ENCODE assay signal across 1 cellular context in the genomic region with DNA sequence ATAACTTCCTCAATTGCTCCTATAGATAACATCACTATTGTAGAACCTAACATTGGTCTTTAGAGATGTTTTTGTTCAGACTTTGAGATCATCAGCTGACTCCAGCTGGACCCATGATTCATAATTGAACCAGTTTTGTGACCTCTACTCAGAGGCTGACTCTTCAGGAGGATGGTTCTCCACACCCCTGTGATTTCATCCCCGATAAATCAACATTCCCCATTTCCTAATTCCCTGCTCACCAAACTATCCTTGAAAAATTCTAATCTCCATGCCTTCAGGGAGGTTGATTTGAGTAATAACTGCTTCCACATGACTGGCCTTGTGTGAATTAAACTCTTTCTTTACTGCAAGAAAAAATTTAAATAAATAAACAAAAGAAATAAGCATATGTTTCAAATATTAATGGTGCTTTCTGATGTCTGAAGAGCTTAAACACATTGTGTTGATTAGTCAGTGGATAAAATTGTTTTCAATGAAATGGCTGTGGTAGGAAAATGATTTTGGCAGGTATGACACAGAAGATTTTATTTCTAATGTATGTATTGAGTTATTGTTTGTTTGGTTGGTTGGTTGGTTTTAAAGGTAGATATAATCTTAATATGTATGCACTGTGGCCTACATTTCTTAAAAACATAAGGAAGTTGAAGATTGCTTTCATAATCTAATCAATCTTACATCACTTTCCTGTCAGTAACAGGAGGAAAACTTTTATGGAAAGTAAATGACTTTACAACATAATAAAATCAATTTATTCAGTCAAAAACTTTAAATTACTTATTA.
TF ChIP-seq lines count a peak whose summit lies in the region.

No MANE protein-coding gene starts in this region.

TF ChIP-seq in IMR-90, 13 proteins besides CTCF, POLR2A, EP300 and RAD21:
- peak; percentile 16; the same call in 1 of the 2 replicates for TF ChIP-seq FOS (IDR thresholded peaks at IDR 0.05; ENCODE audit: low read depth, low read length)
- no peak for TF ChIP-seq BHLHE40 (IDR thresholded peaks at IDR 0.05; ENCODE audit: low read depth, low read length)
- TF ChIP-seq CEBPB (IDR thresholded peaks at IDR 0.05; ENCODE audit: low read depth, low read length): no peak
- TF ChIP-seq, protein P1, sequence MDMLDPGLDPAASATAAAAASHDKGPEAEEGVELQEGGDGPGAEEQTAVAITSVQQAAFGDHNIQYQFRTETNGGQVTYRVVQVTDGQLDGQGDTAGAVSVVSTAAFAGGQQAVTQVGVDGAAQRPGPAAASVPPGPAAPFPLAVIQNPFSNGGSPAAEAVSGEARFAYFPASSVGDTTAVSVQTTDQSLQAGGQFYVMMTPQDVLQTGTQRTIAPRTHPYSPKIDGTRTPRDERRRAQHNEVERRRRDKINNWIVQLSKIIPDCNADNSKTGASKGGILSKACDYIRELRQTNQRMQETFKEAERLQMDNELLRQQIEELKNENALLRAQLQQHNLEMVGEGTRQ (IDR thresholded peaks at IDR 0.05; ENCODE audit: low read depth, low read length): peak; percentile 34; the same call in 1 of the 2 replicates
- TF ChIP-seq MXI1 (IDR thresholded peaks at IDR 0.05; ENCODE audit: borderline replicate concordance, low read depth, low read length): no peak
- TF ChIP-seq SMC3 (IDR thresholded peaks at IDR 0.05; ENCODE audit: low read depth, low read length): no peak
- TF ChIP-seq, protein P2, sequence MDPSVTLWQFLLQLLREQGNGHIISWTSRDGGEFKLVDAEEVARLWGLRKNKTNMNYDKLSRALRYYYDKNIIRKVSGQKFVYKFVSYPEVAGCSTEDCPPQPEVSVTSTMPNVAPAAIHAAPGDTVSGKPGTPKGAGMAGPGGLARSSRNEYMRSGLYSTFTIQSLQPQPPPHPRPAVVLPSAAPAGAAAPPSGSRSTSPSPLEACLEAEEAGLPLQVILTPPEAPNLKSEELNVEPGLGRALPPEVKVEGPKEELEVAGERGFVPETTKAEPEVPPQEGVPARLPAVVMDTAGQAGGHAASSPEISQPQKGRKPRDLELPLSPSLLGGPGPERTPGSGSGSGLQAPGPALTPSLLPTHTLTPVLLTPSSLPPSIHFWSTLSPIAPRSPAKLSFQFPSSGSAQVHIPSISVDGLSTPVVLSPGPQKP (IDR thresholded peaks at IDR 0.05; ENCODE audit: borderline replicate concordance, low read depth, low read length): no peak
